8 cellular contexts compared by ENCODE assay signal in genomic region chr12:57216931-57217871, GRCh38. TPM values are rescaled to one million over a fixed set of nuclear protein-coding genes. Genes with fewer than 3 reads are reported as not detected.
DNase-seq lines count a peak whose midpoint lies in the region; ATAC-seq, FAIRE-seq and TF ChIP-seq lines count a peak whose summit lies in the region.

No MANE protein-coding gene starts in this region.

- no peak for TF ChIP-seq CTCF in KMS-11 (conservative IDR thresholded peaks at IDR 0.05; ENCODE audit: low read depth, low read length)
- no peak for TF ChIP-seq CTCF in astrocyte (IDR thresholded peaks at IDR 0.05; ENCODE audit: insufficient read depth, low read depth, low read length)
- no peak for TF ChIP-seq CTCF in GM10248 (IDR thresholded peaks at IDR 0.05; ENCODE audit: control extremely low read depth, extremely low read depth, low read depth, missing control alignments)
- no peak for TF ChIP-seq CTCF in D721Med (IDR thresholded peaks at IDR 0.05; ENCODE audit: insufficient read depth, missing control alignments)

- H3K4me1 Mint-ChIP-seq in astrocyte (ENCODE audit: low read depth, unreplicated experiment) = peaks cover 41% of the 10 kb centered on the region

- H3K4me1 ChIP-seq in KMS-11 (ENCODE audit: low read depth, poor library complexity, severe bottlenecking) (peaks cover 40% of the 10 kb centered on the region), astrocyte (ENCODE audit: insufficient read depth, low read length) (peaks cover 11% of the 10 kb centered on the region), mucosa of rectum (ENCODE audit: control insufficient read depth in 2 of 2, insufficient read depth in 2 of 2, low read length in 2 of 2) (peaks cover 15 to 21% of the 10 kb centered on the region in 2 donors)

- no peaks in the 10 kb centered on the region for H3K9me3 Mint-ChIP-seq in astrocyte (ENCODE audit: unreplicated experiment)

- peaks cover 3% of the 10 kb centered on the region for H3K9me3 ChIP-seq in astrocyte (ENCODE audit: insufficient read depth, low read depth, low read length)
- no peaks in the 10 kb centered on the region for H3K9me3 ChIP-seq in mucosa of rectum (ENCODE audit: control insufficient read depth in 2 of 2, low read length in 2 of 2)

- peaks cover 50% of the 10 kb centered on the region for H3K27me3 Mint-ChIP-seq in astrocyte (ENCODE audit: low read depth, unreplicated experiment)

- H2AFZ ChIP-seq in KMS-11 (ENCODE audit: low read depth) = peak overlapping the region; percentile 90
- no peak overlapping the region for H2AFZ ChIP-seq in astrocyte (ENCODE audit: low read depth, low read length)

- FAIRE-seq in astrocyte (lab: Jason Lieb, UNC) (no peak), D721Med (lab: Jason Lieb, UNC) (no peak)

- H3K27ac Mint-ChIP-seq in astrocyte (ENCODE audit: unreplicated experiment) = peak overlapping the region; percentile 96

- peak overlapping the region; percentile 90 for H3K4me3 Mint-ChIP-seq in astrocyte (ENCODE audit: unreplicated experiment)

- peaks cover 6% of the 10 kb centered on the region for H3K36me3 Mint-ChIP-seq in astrocyte (ENCODE audit: low read depth, unreplicated experiment)

- peak overlapping the region; percentile 61 for H3K4me3 ChIP-seq in KMS-11 (IDR thresholded peaks at IDR 0.05; ENCODE audit: insufficient read depth, low read depth, low read length)
- peak overlapping the region; percentile 54 for H3K4me3 ChIP-seq in astrocyte (ENCODE audit: insufficient read depth, low read depth, low read length)
- H3K4me3 ChIP-seq in mucosa of rectum (ENCODE audit: low read length in 2 of 2) = peak overlapping the region; percentile 27 to 44

- POLR2A ChIA-PET in GM10248 (lab: Yijun Ruan, JAX) = interaction anchor here (1.5 kb wide), 2 partner anchors 11 to 12 kb away, joined by 3 to 6 read pairs; partner anchors contain the start of gene SHMT2

- H3K4me2 ChIP-seq in KMS-11 (peak overlapping the region; percentile 98), astrocyte (ENCODE audit: low read length) (peak overlapping the region; percentile 84)

- no peak for ATAC-seq in GM18517 (IDR thresholded peaks at IDR 0.05; ENCODE audit: unreplicated experiment)

- H3K36me3 ChIP-seq in KMS-11 (ENCODE audit: insufficient read depth) (no peaks in the 10 kb centered on the region), astrocyte (ENCODE audit: insufficient read depth, low read length) (no peaks in the 10 kb centered on the region), mucosa of rectum (ENCODE audit: control insufficient read depth in 2 of 2, insufficient read depth in 2 of 2, low read length in 2 of 2) (peaks cover 2 to 7% of the 10 kb centered on the region in 2 donors)

- no peak overlapping the region for H3K27ac ChIP-seq in KMS-11
- no peak overlapping the region for H3K27ac ChIP-seq in astrocyte (ENCODE audit: low read depth, low read length)
- no peak overlapping the region for H3K27ac ChIP-seq in mucosa of rectum (ENCODE audit: low read depth in 2 of 2, low read length in 2 of 2)

- H3K79me2 ChIP-seq in KMS-11 (ENCODE audit: insufficient read depth, low read depth) (no peaks in the 10 kb centered on the region), astrocyte (ENCODE audit: insufficient read depth, low read length) (no peaks in the 10 kb centered on the region)

- H3K9ac ChIP-seq in KMS-11 = peak overlapping the region; percentile 6; the same call in 1 of the 2 replicates
- peak overlapping the region; percentile 31 for H3K9ac ChIP-seq in astrocyte (ENCODE audit: low read length)
- H3K9ac ChIP-seq in mucosa of rectum (ENCODE audit: low read depth in 1 of 2, low read length in 2 of 2) = no peak overlapping the region

- CTCF ChIA-PET in GM10248 (lab: Yijun Ruan, JAX) = interaction anchor here (1.5 to 5.3 kb wide), 6 partner anchors 10 to 27 kb away, joined by 4 to 403 read pairs (median 10); partner anchors contain the start of gene SHMT2

- H3K27me3 ChIP-seq in KMS-11 (ENCODE audit: insufficient read depth, low read depth) (peaks cover 85% of the 10 kb centered on the region), astrocyte (ENCODE audit: insufficient read depth, low read length) (peaks cover 64% of the 10 kb centered on the region), mucosa of rectum (ENCODE audit: control insufficient read depth in 2 of 2, insufficient read depth in 2 of 2, low read length in 2 of 2) (peaks cover 59 to 69% of the 10 kb centered on the region in 2 donors)

- DNase-seq in Daoy (ENCODE audit: low read depth) (peak; percentile 59), astrocyte (ENCODE audit: low read depth) (no peak), NCI-H187 treated with DMSO at 0.1 percent for 48 hours (lab: John Stamatoyannopoulos, UW) (no peak), GM10248 (ENCODE audit: extremely low spot score) (no peak), D721Med (ENCODE audit: insufficient read length, low spot score) (no peak)

- H4K20me1 ChIP-seq in KMS-11 (ENCODE audit: insufficient read depth) (no peaks in the 10 kb centered on the region), astrocyte (ENCODE audit: insufficient read depth, low read length) (peaks cover 67% of the 10 kb centered on the region)

RNA-seq across cellular contexts. Expression of gene NXPH4, which starts 0.6 kb away (rescaled TPM):
- 0.33 and 1.7 TPM in 2 replicates for total RNA-seq in Daoy (2014; rRNA removed; shearing (Covaris generic))
- 14.5 and 22.3 TPM in 2 replicates for total RNA-seq in astrocyte

RNA-seq across cellular contexts. Expression of gene SHMT2, which starts 12.3 kb away (rescaled TPM):
- 196 and 236 TPM in 2 replicates for total RNA-seq in Daoy (2014; rRNA removed; shearing (Covaris generic))
- 197 and 217 TPM in 2 replicates for total RNA-seq in astrocyte

RNA-seq across cellular contexts. Expression of gene STAC3, which starts 33.8 kb away (rescaled TPM):
- 0.69 TPM in 1 of 2 replicates, not detected in the other for total RNA-seq in Daoy (2014; rRNA removed; shearing (Covaris generic))
- total RNA-seq in astrocyte = 0.75 and 0.82 TPM in 2 replicates

Comparison
In these comparisons a context has a peak if more than half of its experiments do, and no peak if none do; other contexts are left out.
1. H3K9ac ChIP-seq: peak in KMS-11 (single experiment) and astrocyte (single experiment); none in mucosa of rectum (0 of 2).
2. Peak in every context shown above with its lines, with median percentiles within 50 percentile points of each other: H3K4me3 ChIP-seq.